In genomic region chr7:143892527-143893300, GRCh38 we compare ENCODE assay signal across 8 cellular contexts. TPM values are rescaled to one million over a fixed set of nuclear protein-coding genes. Genes with fewer than 3 reads are reported as not detected.
DNase-seq lines count a peak whose midpoint lies in the region; ATAC-seq and TF ChIP-seq lines count a peak whose summit lies in the region.

No MANE protein-coding gene starts in this region.

- TF ChIP-seq EP300 in Ishikawa (IDR thresholded peaks at IDR 0.05; ENCODE audit: borderline replicate concordance), result no peak

- H3K9me3 ChIP-seq in effector memory CD4-positive, alpha-beta T cell (ENCODE audit: control insufficient read depth, low read length), result no peaks in the 10 kb centered on the region

- H3K27ac ChIP-seq in effector memory CD4-positive, alpha-beta T cell (ENCODE audit: insufficient read depth, low read length, poor library complexity, severe bottlenecking), result no peak overlapping the region

- H3K4me3 ChIP-seq in retinal pigment epithelial cell (ENCODE audit: low read length), result no peak overlapping the region
- H3K4me3 ChIP-seq in effector memory CD4-positive, alpha-beta T cell (ENCODE audit: insufficient read depth, low read depth, low read length, poor library complexity, severe bottlenecking), result no peak overlapping the region

- peak; percentile 99 for ATAC-seq in GM21786 (IDR thresholded peaks at IDR 0.05; ENCODE audit: unreplicated experiment)
- peak; percentile 84 for ATAC-seq in activated CD8-positive, alpha-beta T cell treated with anti-CD3 and anti-CD28 coated beads, Interleukin-2, amount 10 ng/mL, durations not matched to agents 7 days and 5 days

- H3K27ac Mint-ChIP-seq in activated CD4-positive, alpha-beta T cell treated with anti-CD3 and anti-CD28 coated beads, Interleukin-2, amount 10 ng/mL, durations not matched to agents 7 days and 5 days, result no peak overlapping the region
- no peak overlapping the region for H3K27ac Mint-ChIP-seq in activated CD8-positive, alpha-beta T cell treated with anti-CD3 and anti-CD28 coated beads, Interleukin-2, amount 10 ng/mL, durations not matched to agents 7 days and 5 days

- H3K4me1 ChIP-seq in effector memory CD4-positive, alpha-beta T cell (ENCODE audit: control insufficient read depth, insufficient read depth, low read length, poor library complexity, severe bottlenecking), result no peaks in the 10 kb centered on the region

- H3K36me3 Mint-ChIP-seq in activated CD4-positive, alpha-beta T cell treated with anti-CD3 and anti-CD28 coated beads, Interleukin-2, amount 10 ng/mL, durations not matched to agents 7 days and 5 days (ENCODE audit: low read depth), result peaks cover 12% of the 10 kb centered on the region
- H3K36me3 Mint-ChIP-seq in activated CD8-positive, alpha-beta T cell treated with anti-CD3 and anti-CD28 coated beads, Interleukin-2, amount 10 ng/mL, durations not matched to agents 7 days and 5 days (ENCODE audit: low read depth), result peaks cover 10% of the 10 kb centered on the region

- DNase-seq in activated CD4-positive, alpha-beta T cell treated with anti-CD3 and anti-CD28 coated beads, Interleukin-2, amount 10 ng/mL, durations not matched to agents 7 days and 5 days, result peak; percentile 39
- no peak for DNase-seq in activated CD4-positive, alpha-beta T cell treated with anti-CD3 and anti-CD28 coated beads for 48 hours
- peak; percentile 46 for DNase-seq in activated CD8-positive, alpha-beta T cell treated with anti-CD3 and anti-CD28 coated beads, Interleukin-2, amount 10 ng/mL, durations not matched to agents 7 days and 5 days
- no peak for DNase-seq in retinal pigment epithelial cell (ENCODE audit: low read depth)
- DNase-seq in activated T-cell treated with anti-CD3 and anti-CD28 coated beads for 4 hours, result no peak
- no peak for DNase-seq in effector memory CD4-positive, alpha-beta T cell

- CTCF ChIA-PET in activated CD4-positive, alpha-beta T cell treated with anti-CD3 and anti-CD28 coated beads, Interleukin-2, amount 10 ng/mL, durations not matched to agents 7 days and 5 days (lab: Charles Lee), result interaction anchor here (0.9 to 1.8 kb wide), 3 partner anchors 9 to 13 kb away, joined by 3 to 10 read pairs (median 4); partner anchors contain the start of gene TCAF1
- CTCF ChIA-PET in activated CD8-positive, alpha-beta T cell treated with anti-CD3 and anti-CD28 coated beads, Interleukin-2, amount 10 ng/mL, durations not matched to agents 7 days and 5 days (lab: Charles Lee), result interaction anchor here (0.9 to 2.1 kb wide), 5 partner anchors 9 to 235 kb away, joined by 3 to 14 read pairs (median 7); partner anchors contain the start of gene TCAF1

- no peaks in the 10 kb centered on the region for H3K36me3 ChIP-seq in effector memory CD4-positive, alpha-beta T cell (ENCODE audit: control insufficient read depth, insufficient read depth, low read length)

- POLR2A ChIA-PET in activated CD4-positive, alpha-beta T cell treated with anti-CD3 and anti-CD28 coated beads, Interleukin-2, amount 10 ng/mL, durations not matched to agents 7 days and 5 days (lab: Charles Lee), result no interaction called here
- POLR2A ChIA-PET in activated CD8-positive, alpha-beta T cell treated with anti-CD3 and anti-CD28 coated beads, Interleukin-2, amount 10 ng/mL, durations not matched to agents 7 days and 5 days (lab: Charles Lee), result interaction anchor here (0.8 kb wide), 1 partner anchor 9 kb away, joined by 6 read pairs; the partner anchor contains the start of gene TCAF1

- H3K4me1 Mint-ChIP-seq in activated CD4-positive, alpha-beta T cell treated with anti-CD3 and anti-CD28 coated beads, Interleukin-2, amount 10 ng/mL, durations not matched to agents 7 days and 5 days, result peaks cover 8% of the 10 kb centered on the region
- H3K4me1 Mint-ChIP-seq in activated CD8-positive, alpha-beta T cell treated with anti-CD3 and anti-CD28 coated beads, Interleukin-2, amount 10 ng/mL, durations not matched to agents 7 days and 5 days (ENCODE audit: low read depth), result peaks cover 3% of the 10 kb centered on the region

- H3K27me3 Mint-ChIP-seq in activated CD4-positive, alpha-beta T cell treated with anti-CD3 and anti-CD28 coated beads, Interleukin-2, amount 10 ng/mL, durations not matched to agents 7 days and 5 days, result no peaks in the 10 kb centered on the region
- no peaks in the 10 kb centered on the region for H3K27me3 Mint-ChIP-seq in activated CD8-positive, alpha-beta T cell treated with anti-CD3 and anti-CD28 coated beads, Interleukin-2, amount 10 ng/mL, durations not matched to agents 7 days and 5 days (ENCODE audit: low read depth)

- TF ChIP-seq RAD21 in Ishikawa (IDR thresholded peaks at IDR 0.05; ENCODE audit: low read depth), result peak; percentile 8; the same call in 1 of the 2 replicates

- no peak overlapping the region for H3K4me3 Mint-ChIP-seq in activated CD4-positive, alpha-beta T cell treated with anti-CD3 and anti-CD28 coated beads, Interleukin-2, amount 10 ng/mL, durations not matched to agents 7 days and 5 days
- no peak overlapping the region for H3K4me3 Mint-ChIP-seq in activated CD8-positive, alpha-beta T cell treated with anti-CD3 and anti-CD28 coated beads, Interleukin-2, amount 10 ng/mL, durations not matched to agents 7 days and 5 days

- TF ChIP-seq CTCF in retinal pigment epithelial cell (conservative IDR thresholded peaks at IDR 0.05; ENCODE audit: low read depth, low read length), result peak; percentile 54

- peaks cover 12% of the 10 kb centered on the region for H3K9me3 Mint-ChIP-seq in activated CD4-positive, alpha-beta T cell treated with anti-CD3 and anti-CD28 coated beads, Interleukin-2, amount 10 ng/mL, durations not matched to agents 7 days and 5 days
- peaks cover 5% of the 10 kb centered on the region for H3K9me3 Mint-ChIP-seq in activated CD8-positive, alpha-beta T cell treated with anti-CD3 and anti-CD28 coated beads, Interleukin-2, amount 10 ng/mL, durations not matched to agents 7 days and 5 days (ENCODE audit: insufficient read depth)

- no peaks in the 10 kb centered on the region for H3K27me3 ChIP-seq in effector memory CD4-positive, alpha-beta T cell (replicated peaks; ENCODE audit: control insufficient read depth, insufficient read depth, low read length, poor library complexity, severe bottlenecking)

TF ChIP-seq in Ishikawa, 13 proteins besides CTCF, POLR2A, EP300 and RAD21:
- TF ChIP-seq FOXM1 (IDR thresholded peaks at IDR 0.05; ENCODE audit: borderline replicate concordance, low read depth), result no peak
- no peak for TF ChIP-seq ZBTB7A (IDR thresholded peaks at IDR 0.05; ENCODE audit: low read depth)
- TF ChIP-seq EGR1 (IDR thresholded peaks at IDR 0.05), result no peak
- TF ChIP-seq MAX (IDR thresholded peaks at IDR 0.05), result no peak

RNA-seq across cellular contexts. Expression of gene TCAF1, which starts 9.3 kb away (rescaled TPM):
- 10 to 100 TPM; 14.6 to 15.5 TPM for total RNA-seq in activated CD4-positive, alpha-beta T cell treated with anti-CD3 and anti-CD28 coated beads, Interleukin-2, amount 10 ng/mL, durations not matched to agents 7 days and 5 days
- 10 to 100 TPM; 12.6 to 14.1 TPM for total RNA-seq in activated CD8-positive, alpha-beta T cell treated with anti-CD3 and anti-CD28 coated beads, Interleukin-2, amount 10 ng/mL, durations not matched to agents 7 days and 5 days

RNA-seq across cellular contexts. Expression of gene OR2F2, which starts 42.3 kb away (rescaled TPM):
- not detected for total RNA-seq in activated CD4-positive, alpha-beta T cell treated with anti-CD3 and anti-CD28 coated beads, Interleukin-2, amount 10 ng/mL, durations not matched to agents 7 days and 5 days
- not detected for total RNA-seq in activated CD8-positive, alpha-beta T cell treated with anti-CD3 and anti-CD28 coated beads, Interleukin-2, amount 10 ng/mL, durations not matched to agents 7 days and 5 days

Comparison
In these comparisons a context has a peak if more than half of its experiments do, and no peak if none do; other contexts are left out.
1. DNase-seq: peak in activated CD4-positive, alpha-beta T cell treated with anti-CD3 and anti-CD28 coated beads, Interleukin-2, amount 10 ng/mL, durations not matched to agents 7 days and 5 days (single experiment) and activated CD8-positive, alpha-beta T cell treated with anti-CD3 and anti-CD28 coated beads, Interleukin-2, amount 10 ng/mL, durations not matched to agents 7 days and 5 days (single experiment); none in activated CD4-positive, alpha-beta T cell treated with anti-CD3 and anti-CD28 coated beads for 48 hours (single experiment), retinal pigment epithelial cell (single experiment), activated T-cell treated with anti-CD3 and anti-CD28 coated beads for 4 hours (single experiment) and effector memory CD4-positive, alpha-beta T cell (0 of 3).